ENCODE assay signal across 11 cellular contexts in the genomic region with DNA sequence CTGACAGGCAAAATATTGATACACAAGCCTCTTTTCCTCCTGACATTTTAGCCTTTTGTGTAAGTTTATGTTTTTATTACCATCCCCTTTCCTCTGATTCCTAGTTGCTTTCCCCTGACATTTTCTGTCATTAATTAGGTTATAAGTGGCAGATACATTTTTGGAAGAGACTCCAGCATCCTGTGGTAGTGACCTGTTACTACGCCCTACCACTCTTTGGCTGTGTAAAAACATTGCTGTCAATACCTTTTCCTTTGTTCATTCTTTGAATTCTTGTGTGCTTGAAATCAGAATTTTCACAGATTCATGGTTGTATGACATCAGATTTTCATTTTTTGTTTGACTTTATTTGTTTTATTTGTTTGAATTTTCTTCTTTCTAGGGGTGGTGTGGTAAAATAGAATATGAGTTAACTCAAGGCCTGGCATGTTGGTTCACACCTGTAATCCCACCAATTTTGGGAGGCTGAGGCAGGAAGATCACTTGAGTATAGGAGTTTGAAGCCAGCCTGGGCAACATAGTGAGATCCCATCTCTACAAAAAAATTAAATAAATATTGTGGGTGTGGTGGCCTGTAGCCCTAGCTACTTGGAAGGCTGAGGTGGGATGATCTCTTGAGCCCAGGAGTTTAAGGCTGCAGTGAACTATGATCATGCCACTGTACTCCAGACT. TPM values are rescaled to one million over a fixed set of nuclear protein-coding genes. Genes with fewer than 3 reads are reported as not detected.
DNase-seq lines count a peak whose midpoint lies in the region; TF ChIP-seq lines count a peak whose summit lies in the region.
"Had no signal": no experiment of that assay in that cellular context is flagged by ENCODE, and none has a peak within 500 bp of the region (broad histone marks: within the 10 kb centered on the region; RNA-seq: fewer than 3 reads in every experiment).

No MANE protein-coding gene starts in this region.

- H3K36me3 ChIP-seq in Loucy (ENCODE audit: insufficient read depth, low read length): peaks cover 12% of the 10 kb centered on the region
- H3K36me3 ChIP-seq in neutrophil: peaks cover 5% of the 10 kb centered on the region

- peak; percentile 23; the same call in 1 of the 2 replicates for TF ChIP-seq CTCF in Loucy (conservative IDR thresholded peaks at IDR 0.05; ENCODE audit: low read length)
- TF ChIP-seq CTCF in neutrophil (IDR thresholded peaks at IDR 0.05): no peak

- H3K9ac ChIP-seq in Loucy (ENCODE audit: low read depth, low read length, poor library complexity, severe bottlenecking): no peak overlapping the region

- no peak overlapping the region for H2AFZ ChIP-seq in Loucy (ENCODE audit: low read length)

- H3K27ac ChIP-seq in neutrophil: peak overlapping the region; percentile 48

- no peaks in the 10 kb centered on the region for H3F3A ChIP-seq in Loucy (ENCODE audit: low read depth)

- H3K79me2 ChIP-seq in Loucy (ENCODE audit: insufficient read depth, low read length): peaks cover 100% of the 10 kb centered on the region

- H3K4me2 ChIP-seq in Loucy (ENCODE audit: low read depth, low read length, poor library complexity, severe bottlenecking): no peak overlapping the region

- H3K4me3 ChIP-seq in Loucy (ENCODE audit: low read length, poor library complexity, severe bottlenecking): no peak overlapping the region
- H3K4me3 ChIP-seq in neutrophil (ENCODE audit: low read depth in 1 of 2, low read length in 1 of 2): no peak overlapping the region

- in situ Hi-C loops in G401 (cut with HindIII; ENCODE audit: low sequenced_read_pairs): no loop called here

- H3K9me3 ChIP-seq in Loucy (ENCODE audit: insufficient read depth, low read depth, low read length): no peaks in the 10 kb centered on the region
- H3K9me3 ChIP-seq in neutrophil: no peaks in the 10 kb centered on the region

- H3K27me3 ChIP-seq in Loucy (ENCODE audit: insufficient read depth, low read length, poor library complexity, severe bottlenecking): no peaks in the 10 kb centered on the region
- H3K27me3 ChIP-seq in neutrophil: no peaks in the 10 kb centered on the region

- no peaks in the 10 kb centered on the region for H3K9me2 ChIP-seq in Loucy (replicated peaks; ENCODE audit: low read depth, low read length)

- peaks cover 87% of the 10 kb centered on the region for H4K20me1 ChIP-seq in Loucy (ENCODE audit: insufficient read depth, low read length, poor library complexity, severe bottlenecking)

- DNase-seq in EH (ENCODE audit: low read depth) (peak; percentile 26), dermis blood vessel endothelial cell (peak; percentile 11), DMS153 treated with DMSO at 0.1 percent for 48 hours (lab: John Stamatoyannopoulos, UW; ENCODE audit: unreplicated experiment) (no peak), SHP77 treated with DMSO at 0.1 percent for 48 hours (lab: John Stamatoyannopoulos, UW) (no peak), G401 (ENCODE audit: low spot score) (no peak)
- DNase-seq: activated CD4-positive, alpha-beta T cell treated with anti-CD3 and anti-CD28 coated beads for 1 hour; GOT3; midbrain; SIG-M5 had no signal

- H3K4me1 ChIP-seq in Loucy (ENCODE audit: insufficient read depth, low read length, poor library complexity, severe bottlenecking) (no peaks in the 10 kb centered on the region), neutrophil (ENCODE audit: control insufficient read depth in 1 of 2, insufficient read depth in 1 of 2, low read depth in 1 of 2, low read length in 1 of 2) (peaks cover 18 to 26% of the 10 kb centered on the region in 2 experiments)

RNA-seq across cellular contexts. Expression of a gene that starts 43.4 kb away (rescaled TPM):
- total RNA-seq in dermis blood vessel endothelial cell: 20.6 and 36.8 TPM in 2 replicates
- total RNA-seq in G401 (2014; rRNA removed; shearing (Covaris generic)): 25.0 and 35.5 TPM in 2 replicates

Comparison
In these comparisons a context has a peak if more than half of its experiments do, and no peak if none do; other contexts are left out.
1. DNase-seq: peak in EH (single experiment) and dermis blood vessel endothelial cell (single experiment); none in DMS153 treated with DMSO at 0.1 percent for 48 hours (single experiment), SHP77 treated with DMSO at 0.1 percent for 48 hours (single experiment) and G401 (single experiment).